ENCODE assay signal across 1 cellular context in genomic region chr10:7700577-7701125, GRCh38.
TF ChIP-seq lines count a peak whose summit lies in the region.

No MANE protein-coding gene starts in this region.

TF ChIP-seq in neural cell, 6 proteins besides CTCF, POLR2A, EP300 and RAD21:
- TF ChIP-seq, protein P1, sequence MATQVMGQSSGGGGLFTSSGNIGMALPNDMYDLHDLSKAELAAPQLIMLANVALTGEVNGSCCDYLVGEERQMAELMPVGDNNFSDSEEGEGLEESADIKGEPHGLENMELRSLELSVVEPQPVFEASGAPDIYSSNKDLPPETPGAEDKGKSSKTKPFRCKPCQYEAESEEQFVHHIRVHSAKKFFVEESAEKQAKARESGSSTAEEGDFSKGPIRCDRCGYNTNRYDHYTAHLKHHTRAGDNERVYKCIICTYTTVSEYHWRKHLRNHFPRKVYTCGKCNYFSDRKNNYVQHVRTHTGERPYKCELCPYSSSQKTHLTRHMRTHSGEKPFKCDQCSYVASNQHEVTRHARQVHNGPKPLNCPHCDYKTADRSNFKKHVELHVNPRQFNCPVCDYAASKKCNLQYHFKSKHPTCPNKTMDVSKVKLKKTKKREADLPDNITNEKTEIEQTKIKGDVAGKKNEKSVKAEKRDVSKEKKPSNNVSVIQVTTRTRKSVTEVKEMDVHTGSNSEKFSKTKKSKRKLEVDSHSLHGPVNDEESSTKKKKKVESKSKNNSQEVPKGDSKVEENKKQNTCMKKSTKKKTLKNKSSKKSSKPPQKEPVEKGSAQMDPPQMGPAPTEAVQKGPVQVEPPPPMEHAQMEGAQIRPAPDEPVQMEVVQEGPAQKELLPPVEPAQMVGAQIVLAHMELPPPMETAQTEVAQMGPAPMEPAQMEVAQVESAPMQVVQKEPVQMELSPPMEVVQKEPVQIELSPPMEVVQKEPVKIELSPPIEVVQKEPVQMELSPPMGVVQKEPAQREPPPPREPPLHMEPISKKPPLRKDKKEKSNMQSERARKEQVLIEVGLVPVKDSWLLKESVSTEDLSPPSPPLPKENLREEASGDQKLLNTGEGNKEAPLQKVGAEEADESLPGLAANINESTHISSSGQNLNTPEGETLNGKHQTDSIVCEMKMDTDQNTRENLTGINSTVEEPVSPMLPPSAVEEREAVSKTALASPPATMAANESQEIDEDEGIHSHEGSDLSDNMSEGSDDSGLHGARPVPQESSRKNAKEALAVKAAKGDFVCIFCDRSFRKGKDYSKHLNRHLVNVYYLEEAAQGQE (IDR thresholded peaks at IDR 0.05; ENCODE audit: borderline replicate concordance): no peak
- TF ChIP-seq TAF1 (IDR thresholded peaks at IDR 0.05; ENCODE audit: low read depth) (no peak), POLR2AphosphoS5 (IDR thresholded peaks at IDR 0.05) (peak; percentile 33), SMC3 (conservative IDR thresholded peaks at IDR 0.05; ENCODE audit: poor library complexity) (no peak), EZH2 (IDR thresholded peaks at IDR 0.05; ENCODE audit: borderline replicate concordance, insufficient read depth, low read length, poor library complexity, severe bottlenecking) (no peak), MXI1 (conservative IDR thresholded peaks at IDR 0.05; ENCODE audit: poor library complexity, severe bottlenecking) (no peak)
